Comparison of ENCODE assay signal across 5 cellular contexts in the genomic region with DNA sequence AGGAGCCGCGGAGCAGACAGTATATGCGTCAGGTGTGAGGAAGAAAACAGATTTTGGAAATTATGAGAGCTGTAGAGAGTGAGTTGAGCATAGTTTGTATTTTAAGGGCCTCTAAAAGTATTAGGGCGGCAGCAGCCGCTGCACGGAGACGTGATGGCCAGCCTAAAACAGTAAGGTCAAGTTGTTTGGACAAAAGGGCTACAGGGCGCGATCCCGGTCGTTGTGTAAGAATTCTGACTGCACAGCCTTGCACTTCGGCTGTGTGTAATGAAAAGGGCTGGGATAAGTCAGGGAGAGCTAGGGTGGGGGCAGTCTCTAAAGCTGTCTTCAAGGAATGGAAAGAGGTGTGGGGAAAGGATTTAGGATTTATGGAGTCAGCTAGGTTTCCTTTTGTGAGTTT. TPM values are rescaled to one million over a fixed set of nuclear protein-coding genes. Genes with fewer than 3 reads are reported as not detected.
"Had no signal": no experiment of that assay in that cellular context is flagged by ENCODE, and none has a peak within 500 bp of the region (broad histone marks: within the 10 kb centered on the region; RNA-seq: fewer than 3 reads in every experiment).

No MANE protein-coding gene starts in this region.

RNA-seq across cellular contexts. Expression of gene ARHGAP40, which starts 7.3 kb away (rescaled TPM):
- total RNA-seq: HT-29, IMR-90, K562 had no signal
- polyA plus RNA-seq: IgD-negative memory B cell, IMR-90, K562 had no signal

RNA-seq across cellular contexts. Expression of gene ADIG, which starts 13.3 kb away (rescaled TPM):
- total RNA-seq: HT-29, HT1080, IMR-90, K562 had no signal
- polyA plus RNA-seq: IgD-negative memory B cell, IMR-90, K562 had no signal
